Comparison of ENCODE assay signal across 9 cellular contexts in the genomic region with DNA sequence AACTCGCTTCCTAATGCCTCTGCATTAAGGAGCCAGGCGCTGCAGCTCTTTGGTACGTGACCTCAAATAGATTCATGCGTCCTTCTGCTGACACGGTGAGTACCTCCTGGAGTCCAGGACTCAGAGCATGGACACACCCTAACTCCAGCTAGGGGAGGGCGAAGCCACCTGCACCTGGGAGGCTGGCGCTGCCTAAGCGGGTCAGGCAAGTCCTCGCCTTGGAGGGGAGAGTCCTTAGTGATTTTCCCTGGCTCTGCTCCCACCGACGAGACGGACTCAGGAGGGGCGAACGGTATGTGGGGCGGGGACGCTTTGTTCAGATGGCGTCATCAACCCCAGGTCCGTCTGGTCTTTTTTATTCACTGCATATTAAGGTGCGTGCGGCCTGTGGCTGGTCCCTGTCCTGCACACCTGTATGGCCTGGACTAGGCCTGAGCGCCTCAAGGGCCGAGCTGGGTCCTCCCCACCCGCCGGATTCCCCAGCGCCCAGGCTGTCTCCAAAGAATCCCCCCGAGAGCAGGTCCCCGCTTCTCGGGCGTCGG. TPM values are rescaled to one million over a fixed set of nuclear protein-coding genes. Genes with fewer than 3 reads are reported as not detected.
DNase-seq lines count a peak whose midpoint lies in the region; ATAC-seq, FAIRE-seq and TF ChIP-seq lines count a peak whose summit lies in the region.
"Had no signal": no experiment of that assay in that cellular context is flagged by ENCODE, and none has a peak within 500 bp of the region (broad histone marks: within the 10 kb centered on the region; RNA-seq: fewer than 3 reads in every experiment).

No MANE protein-coding gene starts in this region.

- no peaks in the 10 kb centered on the region for H3K9me3 ChIP-seq in SK-N-SH
- H3K9me3 ChIP-seq in hepatocyte (ENCODE audit: low read depth), result no peaks in the 10 kb centered on the region
- no peaks in the 10 kb centered on the region for H3K9me3 ChIP-seq in SJCRH30 (replicated peaks)
- H3K9me3 ChIP-seq: body of pancreas had no signal

- POLR2A ChIA-PET in SK-N-SH (lab: Yijun Ruan, JAX), result no interaction called here

- H3K27ac ChIP-seq in SK-N-SH (ENCODE audit: low read depth in 2 of 2, low read length in 1 of 2) (no peak overlapping the region), hepatocyte (no peak overlapping the region), SJCRH30 (no peak overlapping the region)
- H3K27ac ChIP-seq: body of pancreas had no signal

- no peaks in the 10 kb centered on the region for H3F3A ChIP-seq in SK-N-SH (replicated peaks; ENCODE audit: insufficient read depth)

- TF ChIP-seq CTCF in SK-N-SH (IDR thresholded peaks at IDR 0.05) (no peak), hepatocyte (IDR thresholded peaks at IDR 0.05; ENCODE audit: poor library complexity) (no peak)

- H3K79me2 ChIP-seq in SK-N-SH (ENCODE audit: insufficient read depth) (no peaks in the 10 kb centered on the region), hepatocyte (no peaks in the 10 kb centered on the region)

- H3K36me3 ChIP-seq in SK-N-SH (replicated peaks in 1 of 2; ENCODE audit: control insufficient read depth in 1 of 2, insufficient read depth in 2 of 2, low read length in 1 of 2) (no peaks in the 10 kb centered on the region), hepatocyte (replicated peaks; ENCODE audit: insufficient read depth, low read depth) (no peaks in the 10 kb centered on the region), SJCRH30 (no peaks in the 10 kb centered on the region)

- DNase-seq in DMS79 treated with DMSO at 0.1 percent for 48 hours (lab: John Stamatoyannopoulos, UW) (peak; percentile 34), SK-N-SH (no peak), hepatocyte (ENCODE audit: low spot score) (no peak), sciatic nerve (ENCODE audit: low spot score) (no peak), frontal cortex (ENCODE audit: low spot score in 2 of 2) (no peak), SJCRH30 (no peak), GM19238 (ENCODE audit: insufficient read length, low spot score) (no peak)

- H3K9ac ChIP-seq in SK-N-SH, result no peak overlapping the region

- H3K9me2 ChIP-seq in SK-N-SH, result no peaks in the 10 kb centered on the region
- no peaks in the 10 kb centered on the region for H3K9me2 ChIP-seq in hepatocyte (replicated peaks; ENCODE audit: insufficient read depth)

- H3K4me2 ChIP-seq in SK-N-SH, result peak overlapping the region; percentile 44
- peak overlapping the region; percentile 88 for H3K4me2 ChIP-seq in hepatocyte

- intact Hi-C loops in sciatic nerve (cut with DNase I), result no loop called here

- peaks cover 9 to 19% of the 10 kb centered on the region in 2 experiments; a peak in 1 of 4 replicates for H3K4me1 ChIP-seq in SK-N-SH (ENCODE audit: control insufficient read depth in 1 of 2, insufficient read depth in 2 of 2, low read depth in 1 of 2, low read length in 1 of 2)
- no peaks in the 10 kb centered on the region for H3K4me1 ChIP-seq in hepatocyte (ENCODE audit: insufficient read depth)
- no peaks in the 10 kb centered on the region for H3K4me1 ChIP-seq in SJCRH30

- no peak overlapping the region for H2AFZ ChIP-seq in SK-N-SH (ENCODE audit: low read depth)
- no peak overlapping the region for H2AFZ ChIP-seq in hepatocyte

- H3K4me3 ChIP-seq in SK-N-SH (ENCODE audit: low read depth in 2 of 2, low read length in 1 of 2), result peak overlapping the region; percentile 39 to 48; a peak in 3 of 4 replicates
- H3K4me3 ChIP-seq in hepatocyte, result no peak overlapping the region
- no peak overlapping the region for H3K4me3 ChIP-seq in SJCRH30
- H3K4me3 ChIP-seq: body of pancreas had no signal

- CTCF ChIA-PET in SK-N-SH (lab: Yijun Ruan, JAX), result interaction anchor here (1.0 to 2.3 kb wide), 9 partner anchors 8 to 1098 kb away, joined by 3 to 11 read pairs (median 4); no protein-coding TSS in a partner anchor

- H4K20me1 ChIP-seq in SK-N-SH (ENCODE audit: insufficient read depth) (no peaks in the 10 kb centered on the region), hepatocyte (ENCODE audit: insufficient read depth, poor library complexity, severe bottlenecking) (no peaks in the 10 kb centered on the region)

- ATAC-seq in sciatic nerve (peak; percentile 25), HG02798 (IDR thresholded peaks at IDR 0.05; ENCODE audit: poor library complexity, unreplicated experiment) (no peak)

- no peak for TF ChIP-seq RAD21 in SK-N-SH (IDR thresholded peaks at IDR 0.05; ENCODE audit: low read length)

- no peaks in the 10 kb centered on the region for H3K27me3 ChIP-seq in SK-N-SH (ENCODE audit: insufficient read depth)
- peaks cover 57% of the 10 kb centered on the region for H3K27me3 ChIP-seq in hepatocyte
- no peaks in the 10 kb centered on the region for H3K27me3 ChIP-seq in SJCRH30
- H3K27me3 ChIP-seq: body of pancreas had no signal

- 96% methylated on average over 5 of the region's 30 CpGs for WGBS in SK-N-SH (ENCODE audit: low lambda C conversion rate)
- WGBS in hepatocyte (ENCODE audit: low lambda C conversion rate, missing lambda C conversion rate), result 75% methylated on average over 26 of the region's 30 CpGs

- no peak for FAIRE-seq in frontal cortex (lab: Jason Lieb, UNC)

- TF ChIP-seq EP300 in SK-N-SH (IDR thresholded peaks at IDR 0.05; ENCODE audit: borderline replicate concordance in 1 of 2, low read depth in 1 of 2, low read length in 1 of 2), result no peak

TF ChIP-seq in SK-N-SH, 30 proteins besides CTCF, POLR2A, EP300 and RAD21:
- no peak for TF ChIP-seq TAF1 (IDR thresholded peaks at IDR 0.05; ENCODE audit: borderline replicate concordance, low read depth, low read length)
- TF ChIP-seq, protein P1, sequence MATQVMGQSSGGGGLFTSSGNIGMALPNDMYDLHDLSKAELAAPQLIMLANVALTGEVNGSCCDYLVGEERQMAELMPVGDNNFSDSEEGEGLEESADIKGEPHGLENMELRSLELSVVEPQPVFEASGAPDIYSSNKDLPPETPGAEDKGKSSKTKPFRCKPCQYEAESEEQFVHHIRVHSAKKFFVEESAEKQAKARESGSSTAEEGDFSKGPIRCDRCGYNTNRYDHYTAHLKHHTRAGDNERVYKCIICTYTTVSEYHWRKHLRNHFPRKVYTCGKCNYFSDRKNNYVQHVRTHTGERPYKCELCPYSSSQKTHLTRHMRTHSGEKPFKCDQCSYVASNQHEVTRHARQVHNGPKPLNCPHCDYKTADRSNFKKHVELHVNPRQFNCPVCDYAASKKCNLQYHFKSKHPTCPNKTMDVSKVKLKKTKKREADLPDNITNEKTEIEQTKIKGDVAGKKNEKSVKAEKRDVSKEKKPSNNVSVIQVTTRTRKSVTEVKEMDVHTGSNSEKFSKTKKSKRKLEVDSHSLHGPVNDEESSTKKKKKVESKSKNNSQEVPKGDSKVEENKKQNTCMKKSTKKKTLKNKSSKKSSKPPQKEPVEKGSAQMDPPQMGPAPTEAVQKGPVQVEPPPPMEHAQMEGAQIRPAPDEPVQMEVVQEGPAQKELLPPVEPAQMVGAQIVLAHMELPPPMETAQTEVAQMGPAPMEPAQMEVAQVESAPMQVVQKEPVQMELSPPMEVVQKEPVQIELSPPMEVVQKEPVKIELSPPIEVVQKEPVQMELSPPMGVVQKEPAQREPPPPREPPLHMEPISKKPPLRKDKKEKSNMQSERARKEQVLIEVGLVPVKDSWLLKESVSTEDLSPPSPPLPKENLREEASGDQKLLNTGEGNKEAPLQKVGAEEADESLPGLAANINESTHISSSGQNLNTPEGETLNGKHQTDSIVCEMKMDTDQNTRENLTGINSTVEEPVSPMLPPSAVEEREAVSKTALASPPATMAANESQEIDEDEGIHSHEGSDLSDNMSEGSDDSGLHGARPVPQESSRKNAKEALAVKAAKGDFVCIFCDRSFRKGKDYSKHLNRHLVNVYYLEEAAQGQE (IDR thresholded peaks at IDR 0.05; ENCODE audit: low read depth, low read length), result no peak

RNA-seq across cellular contexts. Expression of a gene that starts 50.3 kb away (rescaled TPM):
- 76.7 and 78.9 TPM in 2 replicates for polyA plus RNA-seq in SK-N-SH (2012; rRNA removed)
- 75.1 and 78.1 TPM in 2 replicates for polyA plus RNA-seq in SK-N-SH (2012; cell fraction: cytosol; rRNA removed)
- polyA plus RNA-seq in SK-N-SH (2012; cell fraction: nucleus; rRNA removed), result 112 and 123 TPM in 2 replicates
- 31.4 and 34.8 TPM in 2 replicates for total RNA-seq in hepatocyte
- 40.9 and 43.0 TPM in 2 replicates for polyA plus RNA-seq in hepatocyte
- 53.0 TPM for total RNA-seq in sciatic nerve
- total RNA-seq in frontal cortex, result 37.5 TPM
- 53.0 and 54.2 TPM in 2 replicates for total RNA-seq in SJCRH30 (2014; rRNA removed; shearing (Covaris generic))

RNA-seq across cellular contexts. Expression of a gene that starts 50.7 kb away (rescaled TPM):
- polyA plus RNA-seq in SK-N-SH (2012; rRNA removed) (24.0 and 25.1 TPM in 2 replicates), hepatocyte (6.7 and 8.6 TPM in 2 replicates)
- polyA plus RNA-seq in SK-N-SH (2012; cell fraction: cytosol; rRNA removed), result 15.9 and 25.5 TPM in 2 replicates
- 19.4 and 21.6 TPM in 2 replicates for polyA plus RNA-seq in SK-N-SH (2012; cell fraction: nucleus; rRNA removed)
- total RNA-seq in hepatocyte (12.1 and 19.9 TPM in 2 replicates), sciatic nerve (9.6 TPM), frontal cortex (44.0 TPM)
- total RNA-seq in SJCRH30 (2014; rRNA removed; shearing (Covaris generic)), result 9.7 and 11.2 TPM in 2 replicates

Comparison
In these comparisons a context has a peak if more than half of its experiments do, and no peak if none do; other contexts are left out.
1. H3K4me3 ChIP-seq: peak in SK-N-SH (2 of 2); none in hepatocyte (single experiment) and SJCRH30 (single experiment).